ENCODE assay signal across 10 cellular contexts in the genomic region with DNA sequence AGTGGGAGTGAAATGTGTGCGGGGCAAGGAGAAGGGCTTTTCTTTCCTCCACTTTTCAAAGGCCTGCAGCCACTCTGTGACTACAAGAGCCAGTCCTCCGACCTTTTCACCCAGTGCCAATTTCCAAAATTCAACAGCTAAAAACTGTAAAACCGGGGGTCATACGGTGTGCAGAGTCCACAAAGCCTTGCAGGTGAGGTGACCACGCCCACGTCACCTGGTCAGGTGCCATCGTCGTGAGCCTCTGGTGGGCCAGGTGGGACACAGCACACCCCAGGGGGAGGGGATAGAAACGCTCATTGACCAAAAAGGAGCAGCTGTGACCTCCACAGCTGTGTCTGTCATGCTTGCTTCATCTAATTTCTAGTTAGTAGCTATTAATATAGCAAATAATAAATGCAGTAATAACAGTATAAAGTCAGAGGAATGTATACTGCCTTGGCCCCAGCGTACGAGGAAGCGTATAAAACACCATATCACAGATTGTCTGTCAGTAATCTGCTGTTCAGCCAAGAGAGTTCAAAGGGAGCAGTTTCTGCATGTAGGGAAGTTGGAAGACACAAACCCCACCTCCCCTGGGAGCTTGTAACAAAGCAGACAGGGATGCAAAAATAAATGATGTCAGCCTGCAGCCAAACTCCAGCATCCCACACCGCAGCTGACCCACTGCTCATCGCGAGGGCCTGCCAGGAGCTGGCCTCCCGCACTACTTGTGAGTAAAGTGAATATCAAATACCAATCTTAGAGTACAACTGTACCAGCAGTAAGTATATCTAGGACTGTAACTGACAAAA.
A peak's percentile ranks its signal among the peaks of the same experiment; 100 is the strongest.
DNase-seq lines count a peak whose midpoint lies in the region; ATAC-seq and TF ChIP-seq lines count a peak whose summit lies in the region.
"Had no signal": no experiment of that assay in that cellular context is flagged by ENCODE, and none has a peak within 500 bp of the region (broad histone marks: within the 10 kb centered on the region; RNA-seq: fewer than 3 reads in every experiment).

No MANE protein-coding gene starts in this region.

- POLR2A ChIA-PET in AG04450 (lab: Yijun Ruan, JAX), result interaction anchor here (0.6 to 1.7 kb wide), 8 partner anchors 11 to 271 kb away, joined by 3 to 11 read pairs (median 4); no protein-coding TSS in a partner anchor
- POLR2A ChIA-PET in SK-N-SH (lab: Yijun Ruan, JAX), result no interaction called here

- H3K79me2 ChIP-seq in SK-N-SH (ENCODE audit: insufficient read depth), result peaks cover 67% of the 10 kb centered on the region

- DNase-seq in AG04450 (ENCODE audit: low read depth, low spot score) (peak; percentile 61), SK-N-SH (no peak), fibroblast of the conjunctiva (ENCODE audit: low read depth) (peak; percentile 82), omental fat pad (ENCODE audit: low spot score) (no peak), NOMO-1 treated with dmso at 0.1 percent for 144 hours (lab: John Stamatoyannopoulos, UW; ENCODE audit: unreplicated experiment) (no peak)
- DNase-seq: activated T-cell treated with anti-CD3 and anti-CD28 coated beads, Interleukin-2, amount 50 U/mL, for 24 hours had no signal

- H3K4me3 ChIP-seq in AG04450 (ENCODE audit: low read depth, low read length) (no peak overlapping the region), SK-N-SH (ENCODE audit: low read depth in 2 of 2, low read length in 1 of 2) (no peak overlapping the region)

- H3K9me2 ChIP-seq in SK-N-SH, result no peaks in the 10 kb centered on the region

- TF ChIP-seq RAD21 in SK-N-SH (IDR thresholded peaks at IDR 0.05; ENCODE audit: low read length), result no peak

- no peak overlapping the region for H2AFZ ChIP-seq in SK-N-SH (ENCODE audit: low read depth)

- peaks cover 27 to 53% of the 10 kb centered on the region in 2 experiments for H3K36me3 ChIP-seq in SK-N-SH (replicated peaks in 1 of 2; ENCODE audit: control insufficient read depth in 1 of 2, insufficient read depth in 2 of 2, low read length in 1 of 2)

- peaks cover 19 to 43% of the 10 kb centered on the region in 2 experiments; a peak in 2 of 4 replicates for H3K4me1 ChIP-seq in SK-N-SH (ENCODE audit: control insufficient read depth in 1 of 2, insufficient read depth in 2 of 2, low read depth in 1 of 2, low read length in 1 of 2)

- CTCF ChIA-PET in AG04450 (lab: Charles Lee), result interaction anchor here (0.8 to 1.6 kb wide), 5 partner anchors 24 to 178 kb away, joined by 3 to 11 read pairs (median 6); no protein-coding TSS in a partner anchor
- CTCF ChIA-PET in SK-N-SH (lab: Yijun Ruan, JAX), result interaction anchor here (0.6 to 2.1 kb wide), 5 partner anchors 10 to 177 kb away, joined by 3 to 7 read pairs (median 4); no protein-coding TSS in a partner anchor

- 83% methylated on average over 9 of the region's 16 CpGs for WGBS in SK-N-SH (ENCODE audit: low lambda C conversion rate)

- H3K9ac ChIP-seq in SK-N-SH, result no peak overlapping the region

- no peak for TF ChIP-seq CTCF in AG04450 (IDR thresholded peaks at IDR 0.05; ENCODE audit: low read depth, low read length)
- no peak for TF ChIP-seq CTCF in SK-N-SH (IDR thresholded peaks at IDR 0.05)
- TF ChIP-seq CTCF in omental fat pad (IDR thresholded peaks at IDR 0.05), result no peak

- no peak for TF ChIP-seq EP300 in SK-N-SH (IDR thresholded peaks at IDR 0.05; ENCODE audit: borderline replicate concordance in 1 of 2, low read depth in 1 of 2, low read length in 1 of 2)

- H4K20me1 ChIP-seq in SK-N-SH (ENCODE audit: insufficient read depth), result peaks cover 61% of the 10 kb centered on the region

- H3K27ac ChIP-seq in AG04450 (ENCODE audit: low read depth, low read length) (peak overlapping the region; percentile 55), SK-N-SH (ENCODE audit: low read depth in 2 of 2, low read length in 1 of 2) (peak overlapping the region; percentile 16 to 65; a peak in 3 of 4 replicates)
- H3K27ac ChIP-seq: neutrophil had no signal

- peak; percentile 33 for ATAC-seq in omental fat pad (ENCODE audit: low FRiP score)
- no peak for ATAC-seq in HG03280 (IDR thresholded peaks at IDR 0.05; ENCODE audit: unreplicated experiment)
- no peak for ATAC-seq in HG03175 (IDR thresholded peaks at IDR 0.05; ENCODE audit: unreplicated experiment)
- ATAC-seq in HG02852 (IDR thresholded peaks at IDR 0.05; ENCODE audit: unreplicated experiment), result no peak

- peak overlapping the region; percentile 12; the same call in 1 of the 2 replicates for H3K4me2 ChIP-seq in SK-N-SH

- H3K27me3 ChIP-seq in AG04450 (ENCODE audit: control insufficient read depth, insufficient read depth, low read length), result no peaks in the 10 kb centered on the region
- no peaks in the 10 kb centered on the region for H3K27me3 ChIP-seq in SK-N-SH (ENCODE audit: insufficient read depth)
- H3K27me3 ChIP-seq: neutrophil had no signal

- H3K9me3 ChIP-seq in AG04450 (ENCODE audit: control insufficient read depth, insufficient read depth, low read length), result no peaks in the 10 kb centered on the region; the same call in 1 of the 2 replicates
- H3K9me3 ChIP-seq in SK-N-SH, result no peaks in the 10 kb centered on the region
- H3K9me3 ChIP-seq: neutrophil had no signal

- H3F3A ChIP-seq in SK-N-SH (replicated peaks; ENCODE audit: insufficient read depth), result peaks cover 20% of the 10 kb centered on the region

TF ChIP-seq in SK-N-SH, 30 proteins besides CTCF, POLR2A, EP300 and RAD21 (continues in another document):
- TF ChIP-seq IRF3 (IDR thresholded peaks at IDR 0.05; ENCODE audit: low read depth, low read length) (no peak), FOXJ3 (CRISPR knock-in tag; IDR thresholded peaks at IDR 0.05) (no peak), POLR2AphosphoS5 (IDR thresholded peaks at IDR 0.05; ENCODE audit: low read depth, low read length) (no peak), YY1 (IDR thresholded peaks at IDR 0.05; ENCODE audit: low read depth) (no peak), ELF1 (IDR thresholded peaks at IDR 0.05) (no peak), GABPA (IDR thresholded peaks at IDR 0.05; ENCODE audit: low read depth) (no peak), TCF12 (IDR thresholded peaks at IDR 0.05) (no peak), MXI1 (IDR thresholded peaks at IDR 0.05; ENCODE audit: low read depth, low read length) (no peak), NFIC (IDR thresholded peaks at IDR 0.05; ENCODE audit: borderline replicate concordance) (no peak), SMC3 (IDR thresholded peaks at IDR 0.05; ENCODE audit: low read depth, low read length) (no peak), USF2 (IDR thresholded peaks at IDR 0.05; ENCODE audit: borderline replicate concordance, low read depth, low read length) (no peak), RCOR1 (IDR thresholded peaks at IDR 0.05; ENCODE audit: low read length) (no peak), GATA2 (CRISPR knock-in tag; IDR thresholded peaks at IDR 0.05) (no peak), NRF1 (IDR thresholded peaks at IDR 0.05; ENCODE audit: low read depth, low read length) (no peak), JUND (IDR thresholded peaks at IDR 0.05) (no peak)
- TF ChIP-seq, protein P1, sequence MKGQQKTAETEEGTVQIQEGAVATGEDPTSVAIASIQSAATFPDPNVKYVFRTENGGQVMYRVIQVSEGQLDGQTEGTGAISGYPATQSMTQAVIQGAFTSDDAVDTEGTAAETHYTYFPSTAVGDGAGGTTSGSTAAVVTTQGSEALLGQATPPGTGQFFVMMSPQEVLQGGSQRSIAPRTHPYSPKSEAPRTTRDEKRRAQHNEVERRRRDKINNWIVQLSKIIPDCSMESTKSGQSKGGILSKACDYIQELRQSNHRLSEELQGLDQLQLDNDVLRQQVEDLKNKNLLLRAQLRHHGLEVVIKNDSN (IDR thresholded peaks at IDR 0.05; ENCODE audit: borderline replicate concordance, low read depth), result no peak
- TF ChIP-seq, protein P2, sequence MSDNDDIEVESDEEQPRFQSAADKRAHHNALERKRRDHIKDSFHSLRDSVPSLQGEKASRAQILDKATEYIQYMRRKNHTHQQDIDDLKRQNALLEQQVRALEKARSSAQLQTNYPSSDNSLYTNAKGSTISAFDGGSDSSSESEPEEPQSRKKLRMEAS (IDR thresholded peaks at IDR 0.05; ENCODE audit: low read depth), result no peak
- TF ChIP-seq, protein P3, sequence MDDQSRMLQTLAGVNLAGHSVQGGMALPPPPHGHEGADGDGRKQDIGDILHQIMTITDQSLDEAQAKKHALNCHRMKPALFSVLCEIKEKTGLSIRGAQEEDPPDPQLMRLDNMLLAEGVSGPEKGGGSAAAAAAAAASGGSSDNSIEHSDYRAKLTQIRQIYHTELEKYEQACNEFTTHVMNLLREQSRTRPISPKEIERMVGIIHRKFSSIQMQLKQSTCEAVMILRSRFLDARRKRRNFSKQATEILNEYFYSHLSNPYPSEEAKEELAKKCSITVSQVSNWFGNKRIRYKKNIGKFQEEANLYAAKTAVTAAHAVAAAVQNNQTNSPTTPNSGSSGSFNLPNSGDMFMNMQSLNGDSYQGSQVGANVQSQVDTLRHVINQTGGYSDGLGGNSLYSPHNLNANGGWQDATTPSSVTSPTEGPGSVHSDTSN (IDR thresholded peaks at IDR 0.05), result no peak

Comparison
In these comparisons a context has a peak if more than half of its experiments do, and no peak if none do; other contexts are left out.
1. DNase-seq: peak in AG04450 (single experiment) and fibroblast of the conjunctiva (single experiment); none in SK-N-SH (single experiment), omental fat pad (single experiment) and NOMO-1 treated with dmso at 0.1 percent for 144 hours (single experiment).